8 cellular contexts compared by ENCODE assay signal in the genomic region with DNA sequence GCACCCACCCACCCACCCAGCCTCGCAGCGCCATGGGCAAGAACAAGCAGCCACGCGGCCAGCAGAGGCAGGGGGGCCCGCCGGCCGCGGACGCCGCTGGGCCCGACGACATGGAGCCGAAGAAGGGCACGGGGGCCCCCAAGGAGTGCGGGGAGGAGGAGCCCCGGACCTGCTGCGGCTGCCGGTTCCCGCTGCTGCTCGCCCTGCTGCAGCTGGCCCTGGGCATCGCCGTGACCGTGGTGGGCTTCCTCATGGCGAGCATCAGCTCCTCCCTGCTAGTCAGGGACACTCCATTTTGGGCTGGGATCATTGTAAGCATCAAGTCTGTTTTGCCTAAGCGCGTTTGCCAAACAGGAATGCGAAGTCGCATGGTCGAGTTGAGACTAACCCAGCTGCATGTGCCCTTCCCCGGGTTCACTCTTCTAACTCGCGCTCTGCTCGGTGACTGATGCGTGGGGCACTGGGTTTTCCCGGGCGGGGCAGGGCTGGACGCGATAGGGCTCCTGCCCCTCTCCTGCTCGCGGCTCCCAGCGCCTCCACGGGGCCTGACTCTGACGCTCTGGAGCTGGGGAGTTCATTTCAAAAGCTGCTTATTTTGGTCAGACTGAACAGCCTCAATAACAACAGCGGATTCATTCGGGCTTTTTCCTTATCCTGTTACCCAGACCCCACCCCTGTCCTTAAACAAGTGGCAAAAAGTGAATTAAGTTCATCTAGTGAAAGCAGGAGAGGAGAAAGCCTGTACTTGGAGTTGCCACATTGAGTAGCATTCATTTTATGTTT. TPM values are rescaled to one million over a fixed set of nuclear protein-coding genes. Genes with fewer than 3 reads are reported as not detected.
A peak's percentile ranks its signal among the peaks of the same experiment; 100 is the strongest.
DNase-seq lines count a peak whose midpoint lies in the region; ATAC-seq and TF ChIP-seq lines count a peak whose summit lies in the region.

No MANE protein-coding gene starts in this region.

- no peak for TF ChIP-seq CTCF in osteocyte (IDR thresholded peaks at IDR 0.05)

- no peak for DNase-seq in activated naive CD4-positive, alpha-beta T cell treated with anti-CD3 and anti-CD28 coated beads, Interleukin-2, amount 10 ng/mL, durations not matched to agents 7 days and 5 days
- no peak for DNase-seq in activated naive CD4-positive, alpha-beta T cell treated with anti-CD3 and anti-CD28 coated beads, Interleukin-2, amount 50 U/mL, for 16 hours
- DNase-seq in HuH-7 (ENCODE audit: low spot score): peak; percentile 49
- DNase-seq in amniotic epithelial cell (ENCODE audit: low read depth): peak; percentile 40
- DNase-seq in left ventricle myocardium superior: peak; percentile 70
- DNase-seq in osteocyte (ENCODE audit: extremely low spot score, unreplicated experiment): peak; percentile 86

- H3K4me1 Mint-ChIP-seq in activated naive CD4-positive, alpha-beta T cell treated with anti-CD3 and anti-CD28 coated beads, Interleukin-2, amount 10 ng/mL, durations not matched to agents 7 days and 5 days: peaks cover 6% of the 10 kb centered on the region
- H3K4me1 Mint-ChIP-seq in osteocyte (ENCODE audit: unreplicated experiment): peaks cover 30% of the 10 kb centered on the region

- peaks cover 47% of the 10 kb centered on the region for H3K27me3 Mint-ChIP-seq in activated naive CD4-positive, alpha-beta T cell treated with anti-CD3 and anti-CD28 coated beads, Interleukin-2, amount 10 ng/mL, durations not matched to agents 7 days and 5 days
- no peaks in the 10 kb centered on the region for H3K27me3 Mint-ChIP-seq in osteocyte (ENCODE audit: unreplicated experiment)

- H3K36me3 Mint-ChIP-seq in activated naive CD4-positive, alpha-beta T cell treated with anti-CD3 and anti-CD28 coated beads, Interleukin-2, amount 10 ng/mL, durations not matched to agents 7 days and 5 days: no peaks in the 10 kb centered on the region
- no peaks in the 10 kb centered on the region for H3K36me3 Mint-ChIP-seq in osteocyte (ENCODE audit: unreplicated experiment)

- ATAC-seq in left ventricle myocardium superior (peak; percentile 87), HG02870 (IDR thresholded peaks at IDR 0.05; ENCODE audit: unreplicated experiment) (no peak), HG03460 (IDR thresholded peaks at IDR 0.05; ENCODE audit: unreplicated experiment) (no peak)

- CTCF ChIA-PET in activated naive CD4-positive, alpha-beta T cell treated with anti-CD3 and anti-CD28 coated beads, Interleukin-2, amount 10 ng/mL, durations not matched to agents 7 days and 5 days (lab: Charles Lee): no interaction called here

- H3K27ac Mint-ChIP-seq in activated naive CD4-positive, alpha-beta T cell treated with anti-CD3 and anti-CD28 coated beads, Interleukin-2, amount 10 ng/mL, durations not matched to agents 7 days and 5 days: no peak overlapping the region
- peak overlapping the region; percentile 92 for H3K27ac Mint-ChIP-seq in osteocyte (ENCODE audit: unreplicated experiment)

- peak overlapping the region; percentile 49 for H3K4me3 Mint-ChIP-seq in activated naive CD4-positive, alpha-beta T cell treated with anti-CD3 and anti-CD28 coated beads, Interleukin-2, amount 10 ng/mL, durations not matched to agents 7 days and 5 days
- H3K4me3 Mint-ChIP-seq in osteocyte (ENCODE audit: unreplicated experiment): peak overlapping the region; percentile 88

- intact Hi-C loops in left ventricle myocardium superior (cut with micrococcal nuclease): no loop called here

- no peaks in the 10 kb centered on the region for H3K9me3 Mint-ChIP-seq in activated naive CD4-positive, alpha-beta T cell treated with anti-CD3 and anti-CD28 coated beads, Interleukin-2, amount 10 ng/mL, durations not matched to agents 7 days and 5 days
- H3K9me3 Mint-ChIP-seq in osteocyte (ENCODE audit: unreplicated experiment): no peaks in the 10 kb centered on the region

RNA-seq across cellular contexts. Expression of gene SSPN, which starts 0.5 kb away (rescaled TPM):
- 56.4 TPM for total RNA-seq in left ventricle myocardium superior
- total RNA-seq in osteocyte: 19.2 and 23.3 TPM in 2 replicates

Comparison
In these comparisons a context has a peak if more than half of its experiments do, and no peak if none do; other contexts are left out.
1. DNase-seq: peak in HuH-7 (single experiment), amniotic epithelial cell (single experiment), left ventricle myocardium superior (single experiment) and osteocyte (single experiment); none in activated naive CD4-positive, alpha-beta T cell treated with anti-CD3 and anti-CD28 coated beads, Interleukin-2, amount 10 ng/mL, durations not matched to agents 7 days and 5 days (single experiment) and activated naive CD4-positive, alpha-beta T cell treated with anti-CD3 and anti-CD28 coated beads, Interleukin-2, amount 50 U/mL, for 16 hours (single experiment).